10 cellular contexts compared by ENCODE assay signal in the genomic region with DNA sequence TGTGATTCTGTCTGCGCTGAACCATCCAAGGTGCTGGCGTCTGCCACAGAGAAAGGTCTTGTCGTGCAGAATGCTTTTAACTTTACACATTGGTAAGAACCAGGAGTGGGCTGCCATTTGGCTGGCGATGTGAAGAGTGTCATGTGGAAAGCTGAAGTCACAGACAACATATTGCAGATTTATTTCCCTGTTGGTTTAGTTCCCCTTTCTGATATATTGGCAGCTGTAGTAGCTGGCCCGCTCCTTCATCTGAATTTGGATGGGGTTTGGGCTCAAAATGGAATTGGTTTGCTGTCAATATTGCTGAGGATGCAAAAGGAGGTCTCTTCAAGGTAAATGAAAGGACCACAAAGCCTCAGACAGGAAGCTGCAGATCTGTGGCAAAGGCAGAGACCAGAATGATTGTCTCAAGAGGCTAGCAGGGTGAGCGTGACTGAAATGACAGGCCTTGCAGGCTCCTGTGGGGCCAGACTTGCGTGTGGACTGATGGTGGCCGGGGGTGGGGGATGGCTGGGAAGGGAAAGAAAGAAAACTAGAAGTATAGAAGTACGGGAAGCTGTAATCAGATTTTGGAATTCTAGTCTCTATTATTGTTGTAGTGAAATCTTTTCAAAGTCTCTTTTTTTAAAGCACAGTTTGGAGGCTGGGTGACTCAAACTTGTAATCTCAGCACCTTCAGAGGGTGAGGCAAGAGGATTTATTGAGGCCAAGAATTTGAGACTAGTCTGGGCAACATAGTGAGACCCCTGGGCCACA. TPM values are rescaled to one million over a fixed set of nuclear protein-coding genes. Genes with fewer than 3 reads are reported as not detected.
DNase-seq lines count a peak whose midpoint lies in the region; ATAC-seq and TF ChIP-seq lines count a peak whose summit lies in the region.
"Had no signal": no experiment of that assay in that cellular context is flagged by ENCODE, and none has a peak within 500 bp of the region (broad histone marks: within the 10 kb centered on the region; RNA-seq: fewer than 3 reads in every experiment).

No MANE protein-coding gene starts in this region.

- in situ Hi-C loops in GM13977 (cut with MboI; ENCODE audit: low pct_unique_long_range_greater_than_20kb, low sequenced_read_pairs, unreplicated experiment): loop anchor here (25.0 kb wide), 1 partner anchor 234 kb away; no protein-coding TSS in a partner anchor

- no TSS peak for BruUV-seq in PC-3 (replicated peaks; lab: Mats Ljungman, UMichigan)

- H4K20me1 ChIP-seq in PC-3 (ENCODE audit: low read length): no peaks in the 10 kb centered on the region

- H3K9me3 Mint-ChIP-seq in IgD-negative memory B cell: no peaks in the 10 kb centered on the region
- H3K9me3 Mint-ChIP-seq in stimulated activated naive B cell treated with anti-CD40 and anti-IgM and Interleukin-4, amounts not matched to agents 10 μg/mL and 1 μg/mL and 100 μg/mL, for 72 hours: no peaks in the 10 kb centered on the region

- ATAC-seq in GM21515 (IDR thresholded peaks at IDR 0.05; ENCODE audit: unreplicated experiment) (peak; percentile 90), PC-3 (no peak)
- peak; percentile 87 to 92 for ATAC-seq in stimulated activated naive B cell treated with anti-CD40 and anti-IgM and Interleukin-4, amounts not matched to agents 10 μg/mL and 1 μg/mL and 100 μg/mL, for 72 hours (replicated peaks)

- H3K27ac Mint-ChIP-seq in IgD-negative memory B cell: peak overlapping the region; percentile 82 to 96 (median 83)
- peak overlapping the region; percentile 96 for H3K27ac Mint-ChIP-seq in stimulated activated naive B cell treated with anti-CD40 and anti-IgM and Interleukin-4, amounts not matched to agents 10 μg/mL and 1 μg/mL and 100 μg/mL, for 72 hours

- H3K27me3 Mint-ChIP-seq in IgD-negative memory B cell: peaks cover 3% of the 10 kb centered on the region
- no peaks in the 10 kb centered on the region for H3K27me3 Mint-ChIP-seq in stimulated activated naive B cell treated with anti-CD40 and anti-IgM and Interleukin-4, amounts not matched to agents 10 μg/mL and 1 μg/mL and 100 μg/mL, for 72 hours

- no peak overlapping the region for H3K9ac ChIP-seq in PC-3 (ENCODE audit: low read length)

- H3F3A ChIP-seq in PC-3 (ENCODE audit: low read length, unreplicated experiment): no peaks in the 10 kb centered on the region

- H3K36me3 Mint-ChIP-seq in IgD-negative memory B cell: peaks cover 2% of the 10 kb centered on the region
- no peaks in the 10 kb centered on the region for H3K36me3 Mint-ChIP-seq in stimulated activated naive B cell treated with anti-CD40 and anti-IgM and Interleukin-4, amounts not matched to agents 10 μg/mL and 1 μg/mL and 100 μg/mL, for 72 hours

- no peak overlapping the region for H2AFZ ChIP-seq in PC-3 (ENCODE audit: low read length)

- H3K4me3 ChIP-seq in vagina (no peak overlapping the region), PC-3 (ENCODE audit: low read length) (no peak overlapping the region)

- H3K4me3 Mint-ChIP-seq in IgD-negative memory B cell: peak overlapping the region; percentile 83 to 95 (median 88)
- peak overlapping the region; percentile 39 to 68 for H3K4me3 Mint-ChIP-seq in stimulated activated naive B cell treated with anti-CD40 and anti-IgM and Interleukin-4, amounts not matched to agents 10 μg/mL and 1 μg/mL and 100 μg/mL, for 72 hours

- no peaks in the 10 kb centered on the region for H3K9me2 ChIP-seq in PC-3 (replicated peaks; ENCODE audit: low read length)

- DNase-seq in GM13977 (ENCODE audit: low spot score) (peak; percentile 34), vagina (ENCODE audit: extremely low spot score in 2 of 2) (no peak), PC-3 (no peak), NCI-H748 (lab: John Stamatoyannopoulos, UW; ENCODE audit: unreplicated experiment) (no peak)
- DNase-seq in activated T-helper 9 cell treated with anti-CD3 and anti-CD28 coated beads, Interleukin-2, amount 50 U/mL, for 16 hours (ENCODE audit: low read depth): peak; percentile 13
- DNase-seq in stimulated activated naive B cell treated with anti-CD40 and anti-IgM and Interleukin-4, amounts not matched to agents 10 μg/mL and 1 μg/mL and 100 μg/mL, for 72 hours: peak; percentile 51

- CTCF ChIA-PET in PC-3 (lab: Charles Lee): no interaction called here

- H3K9me3 ChIP-seq in vagina (no peaks in the 10 kb centered on the region), PC-3 (ENCODE audit: low read length) (no peaks in the 10 kb centered on the region)

- no peak for TF ChIP-seq POLR2A in vagina (IDR thresholded peaks at IDR 0.05)

- H3K36me3 ChIP-seq in vagina (no peaks in the 10 kb centered on the region), PC-3 (ENCODE audit: low read depth, low read length) (no peaks in the 10 kb centered on the region)

- intact Hi-C loops in vagina (cut with DNase I): no loop called here
- intact Hi-C loops in PC-3 (cut with micrococcal nuclease): no loop called here

- H3K4me2 ChIP-seq in PC-3 (ENCODE audit: low read length): no peak overlapping the region

- TF ChIP-seq CTCF in GM13977 (IDR thresholded peaks at IDR 0.05; ENCODE audit: extremely low read depth, insufficient read depth, missing control alignments) (no peak), vagina (IDR thresholded peaks at IDR 0.05) (no peak), PC-3 (conservative IDR thresholded peaks at IDR 0.05; ENCODE audit: low read depth, low read length) (no peak)

- peaks cover 49 to 53% (median 51%) of the 10 kb centered on the region in 3 donors for H3K4me1 Mint-ChIP-seq in IgD-negative memory B cell
- H3K4me1 Mint-ChIP-seq in stimulated activated naive B cell treated with anti-CD40 and anti-IgM and Interleukin-4, amounts not matched to agents 10 μg/mL and 1 μg/mL and 100 μg/mL, for 72 hours: peaks cover 45 to 66% of the 10 kb centered on the region in 2 donors

- H3K4me1 ChIP-seq in vagina: peaks cover 5% of the 10 kb centered on the region
- no peaks in the 10 kb centered on the region for H3K4me1 ChIP-seq in PC-3 (ENCODE audit: insufficient read depth, low read length)

- H3K27ac ChIP-seq in vagina: no peak overlapping the region
- H3K27ac ChIP-seq in PC-3 (ENCODE audit: low read length): no peak overlapping the region
- H3K27ac ChIP-seq: HL-60 had no signal

- H3K27me3 ChIP-seq in vagina (no peaks in the 10 kb centered on the region), PC-3 (ENCODE audit: low read length) (no peaks in the 10 kb centered on the region)

- H3K79me2 ChIP-seq in PC-3 (ENCODE audit: low read length): no peaks in the 10 kb centered on the region

- POLR2A ChIA-PET in PC-3 (lab: Charles Lee; ENCODE audit: unreplicated experiment): no interaction called here

RNA-seq across cellular contexts. Expression of a gene that starts 25.1 kb away (rescaled TPM):
- polyA plus RNA-seq in IgD-negative memory B cell: 99.1 TPM
- 2.0 TPM for total RNA-seq in vagina
- not detected in 2 replicates for total RNA-seq in PC-3 (2014; rRNA removed)
- total RNA-seq: dermis microvascular lymphatic vessel endothelial cell had no signal

Comparison
In these comparisons a context has a peak if more than half of its experiments do, and no peak if none do; other contexts are left out.
1. DNase-seq: peak in GM13977 (single experiment), activated T-helper 9 cell treated with anti-CD3 and anti-CD28 coated beads, Interleukin-2, amount 50 U/mL, for 16 hours (single experiment) and stimulated activated naive B cell treated with anti-CD40 and anti-IgM and Interleukin-4, amounts not matched to agents 10 μg/mL and 1 μg/mL and 100 μg/mL, for 72 hours (single experiment); none in vagina (0 of 2), PC-3 (single experiment) and NCI-H748 (single experiment).